1 cellular context compared by ENCODE assay signal in the genomic region with DNA sequence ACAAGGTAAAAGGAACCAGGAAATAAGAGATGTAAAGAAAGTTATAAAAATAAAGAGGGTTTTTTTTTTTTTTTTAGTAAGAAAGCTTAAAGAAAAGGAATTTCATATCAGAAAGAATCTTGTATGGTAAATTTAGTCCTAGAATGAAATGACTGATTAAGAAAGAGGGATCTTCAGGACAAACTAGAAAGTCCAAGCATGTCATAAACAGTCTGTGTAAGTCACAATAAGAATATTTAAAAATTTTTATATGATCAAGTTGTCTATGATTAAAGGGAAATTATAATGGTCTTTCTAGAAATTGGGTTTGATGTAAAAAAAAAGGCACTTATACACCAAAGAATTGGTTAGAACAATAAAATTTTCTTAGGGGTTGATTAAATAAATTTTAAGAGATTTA.
TF ChIP-seq lines count a peak whose summit lies in the region.

No MANE protein-coding gene starts in this region.

TF ChIP-seq in HCT116, 20 proteins besides CTCF, POLR2A, EP300 and RAD21 (continued from another document):
- TF ChIP-seq, protein P1, sequence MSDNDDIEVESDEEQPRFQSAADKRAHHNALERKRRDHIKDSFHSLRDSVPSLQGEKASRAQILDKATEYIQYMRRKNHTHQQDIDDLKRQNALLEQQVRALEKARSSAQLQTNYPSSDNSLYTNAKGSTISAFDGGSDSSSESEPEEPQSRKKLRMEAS (IDR thresholded peaks at IDR 0.05), result no peak
- TF ChIP-seq ZFX (IDR thresholded peaks at IDR 0.05), result no peak
- no peak for TF ChIP-seq REST (IDR thresholded peaks at IDR 0.05; ENCODE audit: low read depth)
- TF ChIP-seq EZH2 (IDR thresholded peaks at IDR 0.05), result no peak
- TF ChIP-seq SP1 (IDR thresholded peaks at IDR 0.05; ENCODE audit: low read depth), result no peak
